Comparison of ENCODE assay signal across 22 cellular contexts in the genomic region with DNA sequence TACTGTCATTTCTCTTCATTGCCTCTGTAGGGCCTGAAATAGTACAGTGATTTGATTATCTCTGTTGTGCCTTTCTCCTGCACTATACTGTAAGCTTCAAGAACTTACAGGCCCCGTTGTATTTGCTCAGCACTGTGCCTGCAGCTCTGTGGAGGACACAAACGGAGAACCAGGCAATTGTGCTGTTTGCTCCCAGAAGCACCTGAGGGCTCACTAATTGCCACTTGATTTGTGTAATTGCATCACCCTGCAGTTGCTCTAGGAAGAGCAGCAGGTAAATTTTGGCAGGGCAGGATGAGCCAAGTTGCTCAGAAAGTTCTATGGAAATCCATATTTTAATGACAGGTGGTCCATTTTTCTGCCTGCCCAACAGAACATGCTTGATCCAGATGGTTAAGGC. TPM values are rescaled to one million over a fixed set of nuclear protein-coding genes. Genes with fewer than 3 reads are reported as not detected.
DNase-seq lines count a peak whose midpoint lies in the region; ATAC-seq and TF ChIP-seq lines count a peak whose summit lies in the region.
"Had no signal": no experiment of that assay in that cellular context is flagged by ENCODE, and none has a peak within 500 bp of the region (broad histone marks: within the 10 kb centered on the region; RNA-seq: fewer than 3 reads in every experiment).

No MANE protein-coding gene starts in this region.

- TF ChIP-seq CTCF in left lung (IDR thresholded peaks at IDR 0.05) = no peak

- no peak overlapping the region for H3K4me3 ChIP-seq in left lung
- H3K4me3 ChIP-seq: adrenal gland, transverse colon had no signal

- H3K4me1 ChIP-seq in left lung = no peaks in the 10 kb centered on the region
- H3K4me1 ChIP-seq: adrenal gland had no signal

- intact Hi-C loops in left lung (cut with DNase I) = no loop called here

- H3K27me3 ChIP-seq in left lung = peaks cover 0 to 24% of the 10 kb centered on the region in 2 donors
- H3K27me3 ChIP-seq: adrenal gland, transverse colon had no signal

- H3K9me3 ChIP-seq in left lung = no peaks in the 10 kb centered on the region
- H3K9me3 ChIP-seq: adrenal gland, neutrophil, transverse colon had no signal

- H3K27ac ChIP-seq in left lung = no peak overlapping the region
- H3K27ac ChIP-seq: neutrophil had no signal

- H3K36me3 ChIP-seq in left lung = no peaks in the 10 kb centered on the region
- H3K36me3 ChIP-seq: adrenal gland, neutrophil, transverse colon had no signal

- peak; percentile 56 for DNase-seq in DMS79 (lab: John Stamatoyannopoulos, UW)
- peak; percentile 70 for DNase-seq in NCI-H1105 treated with DMSO at 0.1 percent for 48 hours (lab: John Stamatoyannopoulos, UW)
- peak; percentile 73 for DNase-seq in NCI-H510A treated with DMSO at 0.1 percent for 48 hours (lab: John Stamatoyannopoulos, UW)
- DNase-seq in left lung = no peak
- DNase-seq in activated CD8-positive, alpha-beta memory T cell treated with anti-CD3 and anti-CD28 coated beads, Interleukin-2, amount 50 U/mL, for 48 hours = no peak
- DNase-seq in RPMI8226 = no peak
- DNase-seq: activated CD4-positive, alpha-beta T cell treated with anti-CD3 and anti-CD28 coated beads, Interleukin-2, amount 50 U/mL, for 1 hour; activated CD8-positive, alpha-beta memory T cell treated with anti-CD3 and anti-CD28 coated beads, Interleukin-2, amount 50 U/mL, for 4 hours; activated gamma-delta T cell; adrenal gland; islet precursor cell; NCI-H82; stimulated activated CD4-positive, alpha-beta T cell treated with anti-CD3 and anti-CD28 coated beads, Interleukin-4, amount 100 ng/mL, for 4 hours; stimulated activated naive CD8-positive, alpha-beta T cell treated with anti-CD3 and anti-CD28 coated beads, Interleukin-15, amount 100 ng/mL, for 72 hours; transverse colon had no signal

- ATAC-seq in left lung (peak; percentile 80), GM21717 (IDR thresholded peaks at IDR 0.05; ENCODE audit: unreplicated experiment) (no peak)
- ATAC-seq: stimulated activated naive CD8-positive, alpha-beta T cell treated with anti-CD3 and anti-CD28 coated beads, Interleukin-15, amount 100 ng/mL, for 72 hours had no signal

RNA-seq across cellular contexts. Expression of gene KRT82, which starts 11.6 kb away (rescaled TPM):
- total RNA-seq in left lung = not detected
- total RNA-seq: adrenal gland; Daoy; LHCN-M2; lung microvascular endothelial cell; pulmonary artery endothelial cell; T-helper 1 cell treated with Interleukin-12 subunit alpha and Interleukin-12 subunit beta and Interleukin-4 antibody, amounts not matched to agents 30 ng/mL and 1 ng/mL, for 36 hours; transverse colon had no signal

RNA-seq across cellular contexts. Expression of gene KRT75, which starts 16.4 kb away (rescaled TPM):
- total RNA-seq in left lung = not detected
- total RNA-seq: adrenal gland; LHCN-M2; lung microvascular endothelial cell; pulmonary artery endothelial cell; T-helper 1 cell treated with Interleukin-12 subunit alpha and Interleukin-12 subunit beta and Interleukin-4 antibody, amounts not matched to agents 30 ng/mL and 1 ng/mL, for 36 hours; transverse colon had no signal

RNA-seq across cellular contexts. Expression of gene KRT84, which starts 32.3 kb away (rescaled TPM):
- not detected for total RNA-seq in left lung
- total RNA-seq: adrenal gland; Daoy; LHCN-M2; lung microvascular endothelial cell; pulmonary artery endothelial cell; T-helper 1 cell treated with Interleukin-12 subunit alpha and Interleukin-12 subunit beta and Interleukin-4 antibody, amounts not matched to agents 30 ng/mL and 1 ng/mL, for 36 hours; transverse colon had no signal

RNA-seq across cellular contexts. Expression of gene KRT6B, which starts 34.2 kb away (rescaled TPM):
- not detected for total RNA-seq in left lung
- total RNA-seq: Daoy; LHCN-M2; lung microvascular endothelial cell; T-helper 1 cell treated with Interleukin-12 subunit alpha and Interleukin-12 subunit beta and Interleukin-4 antibody, amounts not matched to agents 30 ng/mL and 1 ng/mL, for 36 hours; transverse colon had no signal

RNA-seq across cellular contexts. Expression of gene KRT85, which starts 50.5 kb away (rescaled TPM):
- total RNA-seq in left lung = not detected
- total RNA-seq: adrenal gland; LHCN-M2; lung microvascular endothelial cell; T-helper 1 cell treated with Interleukin-12 subunit alpha and Interleukin-12 subunit beta and Interleukin-4 antibody, amounts not matched to agents 30 ng/mL and 1 ng/mL, for 36 hours; transverse colon had no signal

Comparison
In these comparisons a context has a peak if more than half of its experiments do, and no peak if none do; other contexts are left out.
1. DNase-seq: peak in DMS79 (single experiment), NCI-H1105 treated with DMSO at 0.1 percent for 48 hours (single experiment) and NCI-H510A treated with DMSO at 0.1 percent for 48 hours (single experiment); none in left lung (0 of 2), activated CD8-positive, alpha-beta memory T cell treated with anti-CD3 and anti-CD28 coated beads, Interleukin-2, amount 50 U/mL, for 48 hours (single experiment) and RPMI8226 (single experiment).